ENCODE assay signal across 8 cellular contexts in the genomic region with DNA sequence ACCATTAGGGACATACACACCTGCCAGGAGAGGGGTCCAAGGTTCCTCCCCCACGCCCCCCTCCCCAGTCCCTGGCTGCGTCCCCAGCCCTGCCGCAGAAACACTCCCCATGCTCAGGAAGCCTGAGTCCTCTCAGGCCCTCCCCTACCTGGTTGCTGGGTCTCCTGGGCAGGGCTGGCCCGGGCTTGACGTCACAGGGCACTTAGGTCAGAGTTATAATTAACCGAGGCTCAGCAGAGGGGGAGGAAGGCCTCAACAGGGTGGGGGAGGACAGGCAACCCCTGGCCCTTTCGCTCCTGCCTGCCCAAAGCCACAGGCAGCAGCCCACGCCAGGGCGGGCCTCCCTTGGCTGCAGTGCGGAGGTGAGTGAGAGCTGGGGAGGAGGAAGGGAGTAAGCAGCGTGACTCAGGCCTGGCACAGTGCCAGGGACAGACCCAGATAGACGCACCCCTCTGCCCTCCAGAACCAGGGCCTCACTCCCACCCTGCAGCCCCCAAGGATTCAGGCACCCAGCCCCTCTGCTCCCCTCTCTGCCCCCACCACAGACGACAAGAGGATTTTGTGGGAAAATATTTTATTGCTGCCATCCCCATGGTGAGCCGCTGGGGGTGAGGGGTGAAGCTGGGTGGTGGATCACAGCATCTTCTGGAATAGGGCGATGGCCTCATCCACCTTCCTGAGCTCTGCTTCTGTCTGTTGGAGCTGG. TPM values are rescaled to one million over a fixed set of nuclear protein-coding genes. Genes with fewer than 3 reads are reported as not detected.
DNase-seq lines count a peak whose midpoint lies in the region; TF ChIP-seq lines count a peak whose summit lies in the region.

Gene VWA7 (minus strand): TSS at position 368 of the 706 bp plus-strand sequence. CDS start 549 bp downstream, outside the sequence.

- H3K4me3 ChIP-seq in NB4 (ENCODE audit: low read depth, low read length): no peak within 1 kb of the TSS

- no CpG with 5 or more reads among the region's 15 CpGs for WGBS in H9 (ENCODE audit: extremely low coverage, insufficient read length, low lambda C conversion rate)

- no peaks in the 10 kb centered on the region for H3K27me3 ChIP-seq in H9 (ENCODE audit: insufficient read depth, low read length)

- H3K79me1 ChIP-seq in H9 (ENCODE audit: insufficient read depth, low read depth, low read length, poor library complexity, severe bottlenecking): no peaks in the 10 kb centered on the region

- H3K23ac ChIP-seq in H9 (ENCODE audit: insufficient read length, low read depth, low read length): no peak within 1 kb of the TSS

- no peak within 1 kb of the TSS for H2BK20ac ChIP-seq in H9 (ENCODE audit: low read depth, low read length, poor library complexity, severe bottlenecking)

- H3K56ac ChIP-seq in H9 (ENCODE audit: insufficient read length, low read depth, low read length): no peak within 1 kb of the TSS

- H2BK12ac ChIP-seq in H9 (ENCODE audit: insufficient read length, low read depth, low read length): no peak within 1 kb of the TSS

- H3K4me1 Mint-ChIP-seq in H9 (peaks cover 5 to 10% of the 10 kb centered on the region in 2 experiments; a peak in 3 of 4 replicates), osteocyte (ENCODE audit: unreplicated experiment) (peaks cover 9% of the 10 kb centered on the region)

- no peak within 1 kb of the TSS for H4K91ac ChIP-seq in H9 (ENCODE audit: insufficient read length, low read depth, low read length)

- no peak within 1 kb of the TSS for H2BK120ac ChIP-seq in H9 (ENCODE audit: low read depth, low read length, poor library complexity, severe bottlenecking)

- H3K9ac ChIP-seq in H9 (ENCODE audit: extremely low read depth, insufficient read length, low read length): no peak within 1 kb of the TSS

- no peak within 1 kb of the TSS for H2BK15ac ChIP-seq in H9 (ENCODE audit: low read depth, low read length)

- no peaks in the 10 kb centered on the region for H3K23me2 ChIP-seq in H9 (ENCODE audit: insufficient read length, low read depth, low read length, poor library complexity, severe bottlenecking)

- no peaks in the 10 kb centered on the region for H3K4me1 ChIP-seq in H9 (ENCODE audit: insufficient read depth, low read length)

- H3K27me3 Mint-ChIP-seq in H9 (ENCODE audit: low read depth) (no peaks in the 10 kb centered on the region), osteocyte (ENCODE audit: unreplicated experiment) (no peaks in the 10 kb centered on the region)

- H3T11ph ChIP-seq in H9 (ENCODE audit: low read length): no peak within 1 kb of the TSS

- H3K27ac Mint-ChIP-seq in H9 (peak within 1 kb of the TSS in 2 of 3 experiments; percentile 52 to 61; a peak in 4 of 7 replicates), osteocyte (ENCODE audit: unreplicated experiment) (no peak within 1 kb of the TSS)

- no peaks in the 10 kb centered on the region for H4K20me1 ChIP-seq in H9 (ENCODE audit: control insufficient read depth, insufficient read depth, insufficient read length)

- H3K4me2 ChIP-seq in H9 (ENCODE audit: insufficient read depth, insufficient read length, low read length): no peak within 1 kb of the TSS

- no peak within 1 kb of the TSS for H4K5ac ChIP-seq in H9 (ENCODE audit: insufficient read length, low read depth, low read length)

- H3K36me3 Mint-ChIP-seq in H9 (ENCODE audit: insufficient read depth in 1 of 3, low read depth in 3 of 3) (peaks cover 24 to 45% (median 29%) of the 10 kb centered on the region in 3 experiments; a peak in 6 of 7 replicates), osteocyte (ENCODE audit: unreplicated experiment) (peaks cover 6% of the 10 kb centered on the region)

- no peak within 1 kb of the TSS for H3K27ac ChIP-seq in H9 (ENCODE audit: insufficient read length, low read depth, low read length)
- H3K27ac ChIP-seq in angular gyrus (ENCODE audit: low read depth, low read length): peak within 1 kb of the TSS; percentile 81

- no peak within 1 kb of the TSS for H3K18ac ChIP-seq in H9 (ENCODE audit: insufficient read length, low read depth, low read length)

- H2AFZ ChIP-seq in H9 (ENCODE audit: low read length): no peak within 1 kb of the TSS

- H3K79me2 ChIP-seq in H9 (ENCODE audit: insufficient read depth, low read length): no peaks in the 10 kb centered on the region

- H3K4me3 Mint-ChIP-seq in H9 (no peak within 1 kb of the TSS), osteocyte (ENCODE audit: unreplicated experiment) (no peak within 1 kb of the TSS)

- no peak within 1 kb of the TSS for H4K8ac ChIP-seq in H9 (replicated peaks; ENCODE audit: insufficient read length, low read depth, low read length)

- peak; percentile 30 for DNase-seq in DMS153 treated with DMSO at 0.1 percent for 48 hours (lab: John Stamatoyannopoulos, UW; ENCODE audit: unreplicated experiment)
- no peak for DNase-seq in H9
- DNase-seq in NB4 (ENCODE audit: low read depth): peak; percentile 96
- peak; percentile 64 for DNase-seq in T-helper 22 cell (ENCODE audit: low read depth)
- DNase-seq in iPS-NIHi11 (ENCODE audit: low spot score): peak; percentile 68
- peak; percentile 87 for DNase-seq in stimulated activated CD4-positive, alpha-beta T cell treated with anti-CD3 and anti-CD28 coated beads, Interleukin-15, amount 100 ng/mL, for 24 hours
- DNase-seq in osteocyte (ENCODE audit: extremely low spot score, unreplicated experiment): no peak

- no peak within 1 kb of the TSS for H2AK5ac ChIP-seq in H9 (ENCODE audit: insufficient read length, low read length)

- no peak within 1 kb of the TSS for H2BK5ac ChIP-seq in H9 (ENCODE audit: insufficient read length, low read length)

- H3K9me3 Mint-ChIP-seq in H9 (no peaks in the 10 kb centered on the region), osteocyte (ENCODE audit: unreplicated experiment) (no peaks in the 10 kb centered on the region)

- TF ChIP-seq POLR2A in NB4 (IDR thresholded peaks at IDR 0.05; ENCODE audit: extremely low read depth, insufficient read length): no peak

- H3K4ac ChIP-seq in H9 (ENCODE audit: low read depth, low read length): no peak within 1 kb of the TSS

- TF ChIP-seq CTCF in H9 (conservative IDR thresholded peaks at IDR 0.05) (no peak), NB4 (IDR thresholded peaks at IDR 0.05; ENCODE audit: low read depth, low read length) (no peak), osteocyte (IDR thresholded peaks at IDR 0.05) (no peak)

- H3K14ac ChIP-seq in H9 (ENCODE audit: insufficient read depth, low read length): no peak within 1 kb of the TSS

- no peaks in the 10 kb centered on the region for H3K9me3 ChIP-seq in H9 (ENCODE audit: control insufficient read depth, low read depth, low read length)

RNA-seq across cellular contexts. Expression of gene VWA7, which starts in this region (rescaled TPM):
- 2.5 TPM in 2 replicates for total RNA-seq in H9 (2021)
- total RNA-seq in osteocyte: 0.50 and 0.94 TPM in 2 replicates

Comparison
In these comparisons a context has a peak if more than half of its experiments do, and no peak if none do; other contexts are left out.
1. DNase-seq: peak in DMS153 treated with DMSO at 0.1 percent for 48 hours (single experiment), NB4 (single experiment), T-helper 22 cell (single experiment), iPS-NIHi11 (single experiment) and stimulated activated CD4-positive, alpha-beta T cell treated with anti-CD3 and anti-CD28 coated beads, Interleukin-15, amount 100 ng/mL, for 24 hours (single experiment); none in H9 (single experiment) and osteocyte (single experiment).